Comparison of ENCODE assay signal across 8 cellular contexts in the genomic region with DNA sequence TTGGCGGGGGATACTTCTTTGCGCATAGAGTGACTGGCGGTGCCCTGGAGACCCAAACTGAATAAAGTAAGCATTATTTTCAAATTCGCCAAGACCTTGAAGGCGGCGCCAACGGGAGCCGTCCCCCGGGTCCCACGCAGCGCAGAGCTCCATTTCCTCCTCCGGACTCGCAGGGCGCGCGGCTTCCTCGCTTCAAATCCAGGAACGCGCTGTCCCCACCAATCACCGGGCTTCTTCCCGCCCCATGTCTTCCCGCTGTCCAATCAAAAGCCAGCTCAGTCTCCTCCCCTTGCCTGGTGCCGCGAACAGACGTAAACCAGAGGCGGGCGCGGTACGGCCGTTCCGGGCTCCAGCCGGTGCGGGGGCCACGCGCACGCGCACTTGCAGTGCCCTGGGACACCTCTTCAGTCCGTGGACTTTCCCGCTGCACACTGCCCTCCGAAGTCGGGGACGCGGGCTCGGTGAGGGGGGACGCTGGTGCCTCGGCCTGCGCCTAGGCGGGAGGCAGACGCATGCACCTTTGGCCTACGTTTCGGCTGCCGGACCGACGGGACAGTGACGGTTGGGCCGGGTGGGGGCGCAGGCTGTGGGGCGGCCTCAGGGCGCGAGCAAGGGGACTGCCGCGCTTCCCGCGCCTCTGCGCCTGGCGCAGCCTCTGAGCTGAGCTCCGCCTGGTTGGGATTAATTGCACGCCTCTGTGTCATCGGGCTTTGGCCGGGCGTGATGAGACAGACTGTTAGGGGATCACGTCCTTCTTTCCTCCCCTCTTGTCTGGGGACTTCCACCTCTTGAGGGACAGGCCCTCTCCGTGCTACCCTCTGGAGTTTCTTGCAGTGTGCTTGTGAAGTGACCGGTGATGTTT. TPM values are rescaled to one million over a fixed set of nuclear protein-coding genes. Genes with fewer than 3 reads are reported as not detected.
DNase-seq lines count a peak whose midpoint lies in the region; ATAC-seq, FAIRE-seq and TF ChIP-seq lines count a peak whose summit lies in the region.

A gene with protein sequence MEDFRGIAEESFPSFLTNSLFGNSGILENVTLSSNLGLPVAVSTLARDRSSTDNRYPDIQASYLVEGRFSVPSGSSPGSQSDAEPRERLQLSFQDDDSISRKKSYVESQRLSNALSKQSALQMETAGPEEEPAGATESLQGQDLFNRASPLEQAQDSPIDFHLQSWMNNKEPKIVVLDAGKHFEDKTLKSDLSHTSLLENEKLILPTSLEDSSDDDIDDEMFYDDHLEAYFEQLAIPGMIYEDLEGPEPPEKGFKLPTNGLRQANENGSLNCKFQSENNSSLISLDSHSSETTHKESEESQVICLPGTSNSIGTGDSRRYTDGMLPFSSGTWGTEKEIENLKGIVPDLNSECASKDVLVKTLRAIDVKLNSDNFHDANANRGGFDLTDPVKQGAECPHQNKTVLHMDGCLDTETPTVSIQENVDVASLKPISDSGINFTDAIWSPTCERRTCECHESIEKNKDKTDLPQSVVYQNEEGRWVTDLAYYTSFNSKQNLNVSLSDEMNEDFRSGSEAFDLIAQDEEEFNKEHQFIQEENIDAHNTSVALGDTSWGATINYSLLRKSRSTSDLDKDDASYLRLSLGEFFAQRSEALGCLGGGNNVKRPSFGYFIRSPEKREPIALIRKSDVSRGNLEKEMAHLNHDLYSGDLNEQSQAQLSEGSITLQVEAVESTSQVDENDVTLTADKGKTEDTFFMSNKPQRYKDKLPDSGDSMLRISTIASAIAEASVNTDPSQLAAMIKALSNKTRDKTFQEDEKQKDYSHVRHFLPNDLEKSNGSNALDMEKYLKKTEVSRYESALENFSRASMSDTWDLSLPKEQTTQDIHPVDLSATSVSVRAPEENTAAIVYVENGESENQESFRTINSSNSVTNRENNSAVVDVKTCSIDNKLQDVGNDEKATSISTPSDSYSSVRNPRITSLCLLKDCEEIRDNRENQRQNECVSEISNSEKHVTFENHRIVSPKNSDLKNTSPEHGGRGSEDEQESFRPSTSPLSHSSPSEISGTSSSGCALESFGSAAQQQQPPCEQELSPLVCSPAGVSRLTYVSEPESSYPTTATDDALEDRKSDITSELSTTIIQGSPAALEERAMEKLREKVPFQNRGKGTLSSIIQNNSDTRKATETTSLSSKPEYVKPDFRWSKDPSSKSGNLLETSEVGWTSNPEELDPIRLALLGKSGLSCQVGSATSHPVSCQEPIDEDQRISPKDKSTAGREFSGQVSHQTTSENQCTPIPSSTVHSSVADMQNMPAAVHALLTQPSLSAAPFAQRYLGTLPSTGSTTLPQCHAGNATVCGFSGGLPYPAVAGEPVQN (N-terminal part only) (plus strand): TSS at position 386 of the 862 bp plus-strand sequence. CDS start 8,063 bp downstream, outside the sequence.

- H3K27ac ChIP-seq in adrenal gland, result peak within 1 kb of the TSS; percentile 58 to 89 (median 78)

- H3K36me3 Mint-ChIP-seq in T-cell, result no peaks in the 10 kb centered on the region
- H3K36me3 Mint-ChIP-seq in type B pancreatic cell, result no peaks in the 10 kb centered on the region

- no peaks in the 10 kb centered on the region for H3K9me3 ChIP-seq in adrenal gland (replicated peaks in 1 of 3)

- CTCF ChIA-PET in T-cell (lab: Charles Lee), result interaction anchor here in 1 of 2 donors (0.6 to 1.1 kb wide), 10 partner anchors 9 to 735 kb away, joined by 3 to 10 read pairs (median 3); a partner anchor contains a TSS

- POLR2A ChIA-PET in T-cell (lab: Charles Lee), result interaction anchor here (0.5 to 1.5 kb wide), 12 partner anchors 14 to 1141 kb away, joined by 3 to 16 read pairs (median 6); a partner anchor contains a TSS

- no peaks in the 10 kb centered on the region for H3K27me3 Mint-ChIP-seq in T-cell
- H3K27me3 Mint-ChIP-seq in type B pancreatic cell, result no peaks in the 10 kb centered on the region

- no peaks in the 10 kb centered on the region for H3K9me3 Mint-ChIP-seq in T-cell
- no peaks in the 10 kb centered on the region for H3K9me3 Mint-ChIP-seq in type B pancreatic cell

- intact Hi-C loops in adrenal gland (cut with DNase I), result no loop called here
- intact Hi-C loops in cardiac septum (cut with DNase I), result loop anchor here (5.0 kb wide), 1 partner anchor 109 kb away; a partner anchor contains a TSS

- H3K4me1 Mint-ChIP-seq in T-cell (peaks cover 14 to 19% (median 16%) of the 10 kb centered on the region in 3 donors), type B pancreatic cell (ENCODE audit: unreplicated experiment) (peaks cover 24% of the 10 kb centered on the region)

- peak; percentile 90 for ATAC-seq in HG02840 (IDR thresholded peaks at IDR 0.05; ENCODE audit: low FRiP score, unreplicated experiment)
- ATAC-seq in T-cell (replicated peaks in 1 of 4), result peak; percentile 94 to 99 (median 96)

- H3K27ac Mint-ChIP-seq in T-cell (peak within 1 kb of the TSS; percentile 92 to 93), type B pancreatic cell (peak within 1 kb of the TSS; percentile 93)

- no peaks in the 10 kb centered on the region for H3K27me3 ChIP-seq in adrenal gland

- no peaks in the 10 kb centered on the region for H3K36me3 ChIP-seq in adrenal gland (replicated peaks in 1 of 2)

- peak within 1 kb of the TSS; percentile 42 to 69 (median 65) for H3K4me3 ChIP-seq in adrenal gland

- peaks cover 10 to 19% of the 10 kb centered on the region in 2 donors for H3K4me1 ChIP-seq in adrenal gland (replicated peaks in 1 of 2)

- WGBS in adrenal gland, 4 donors, result 0 to 1% (median 0%) methylated on average over 37 to 74 of the region's 74 CpGs

- FAIRE-seq in GM12891 (lab: Jason Lieb, UNC), result peak; percentile 99

- TF ChIP-seq POLR2A in GM12891 (IDR thresholded peaks at IDR 0.05; ENCODE audit: low read depth, low read length), result peak; percentile 95
- peak; percentile 55 to 93 for TF ChIP-seq POLR2A in adrenal gland (IDR thresholded peaks at IDR 0.05)

- peak in 1 of 6 experiments; percentile 23 for TF ChIP-seq CTCF in adrenal gland (IDR thresholded peaks at IDR 0.05)
- no peak for TF ChIP-seq CTCF in type B pancreatic cell (conservative IDR thresholded peaks at IDR 0.05)

- DNase-seq in GM12891 (ENCODE audit: insufficient read length, low spot score) (peak; percentile 73), NCI-H1436 treated with DMSO at 0.1 percent for 48 hours (lab: John Stamatoyannopoulos, UW) (peak; percentile 89), T-cell (peak; percentile 93 to 99 (median 97)), adrenal gland (peak; percentile 98 to 99 (median 98)), cardiac septum (ENCODE audit: low spot score) (peak; percentile 98), pons (ENCODE audit: low spot score) (peak; percentile 98), type B pancreatic cell (ENCODE audit: extremely low spot score, unreplicated experiment) (peak; percentile 97)

- H3K4me3 Mint-ChIP-seq in T-cell (peak within 1 kb of the TSS; percentile 93 to 100 (median 94)), type B pancreatic cell (peak within 1 kb of the TSS; percentile 91)

TF ChIP-seq in GM12891, 5 proteins besides CTCF, POLR2A, EP300 and RAD21:
- TF ChIP-seq SPI1 (IDR thresholded peaks at IDR 0.05; ENCODE audit: low read depth, low read length), result peak; percentile 36
- peak; percentile 98 for TF ChIP-seq POLR2AphosphoS5 (IDR thresholded peaks at IDR 0.05; ENCODE audit: low read depth, low read length)
- TF ChIP-seq POU2F2 (IDR thresholded peaks at IDR 0.05; ENCODE audit: low read depth, low read length), result peak; percentile 51; the same call in 1 of the 2 replicates
- TF ChIP-seq TAF1 (IDR thresholded peaks at IDR 0.05; ENCODE audit: low read depth, low read length), result peak; percentile 66
- TF ChIP-seq PAX5 (IDR thresholded peaks at IDR 0.05; ENCODE audit: insufficient read depth, low read length, severe bottlenecking), result peak; percentile 43

RNA-seq across cellular contexts. Expression of the gene that starts here (rescaled TPM):
- polyA plus RNA-seq in GM12891 (2012; ENCODE audit: low read depth, missing spikeins), result 13.8 TPM
- total RNA-seq in T-cell (10 to 100 TPM; 28.9 to 37.2 (median 32.9) TPM), adrenal gland (10 to 100 TPM in 6 of 8 donors, 1 to 10 TPM in 2; 8.9 to 36.8 (median 16.3) TPM), cardiac septum (28.5 TPM), type B pancreatic cell (ENCODE audit: low replicate concordance) (19.8 and 37.5 TPM in 2 replicates)
- polyA plus RNA-seq in adrenal gland, result 10 to 100 TPM in 1 of 3 donors, 1 to 10 TPM in 2; 7.5 to 17.9 (median 9.0) TPM

Comparison
In these comparisons a context has a peak if more than half of its experiments do, and no peak if none do; other contexts are left out.
1. Peak in every context shown above with its lines: DNase-seq, ATAC-seq, H3K4me3 ChIP-seq and H3K27ac ChIP-seq.